In genomic region chr6:159729598-159729997, GRCh38 we compare ENCODE assay signal across 8 cellular contexts. TPM values are rescaled to one million over a fixed set of nuclear protein-coding genes. Genes with fewer than 3 reads are reported as not detected.
A peak's percentile ranks its signal among the peaks of the same experiment; 100 is the strongest.
DNase-seq lines count a peak whose midpoint lies in the region; ATAC-seq and TF ChIP-seq lines count a peak whose summit lies in the region.

No MANE protein-coding gene starts in this region.

- H3K9ac ChIP-seq in BLaER1: peak overlapping the region; percentile 52; the same call in 1 of the 2 replicates
- H3K9ac ChIP-seq in iPS-15b (ENCODE audit: low read depth, low read length): no peak overlapping the region

- no peaks in the 10 kb centered on the region for H3K9me3 ChIP-seq in BLaER1
- H3K9me3 ChIP-seq in iPS-15b (ENCODE audit: control insufficient read depth, insufficient read depth, low read length): no peaks in the 10 kb centered on the region

- ATAC-seq in GM21786 (IDR thresholded peaks at IDR 0.05; ENCODE audit: unreplicated experiment): peak; percentile 30
- ATAC-seq in HG02973 (IDR thresholded peaks at IDR 0.05; ENCODE audit: unreplicated experiment): no peak
- no peak for ATAC-seq in HG03354 (IDR thresholded peaks at IDR 0.05; ENCODE audit: poor library complexity, severe bottlenecking, unreplicated experiment)

- peak overlapping the region; percentile 92 for H3K4me2 ChIP-seq in BLaER1

- peaks cover 20% of the 10 kb centered on the region for H3K36me3 ChIP-seq in BLaER1
- no peaks in the 10 kb centered on the region for H3K36me3 ChIP-seq in iPS-15b (ENCODE audit: control insufficient read depth, insufficient read depth, low read length)

- peaks cover 10% of the 10 kb centered on the region for H3K36me3 Mint-ChIP-seq in type B pancreatic cell

- H3K27me3 ChIP-seq in BLaER1: no peaks in the 10 kb centered on the region
- H3K27me3 ChIP-seq in iPS-15b (ENCODE audit: control insufficient read depth, insufficient read depth, low read length): no peaks in the 10 kb centered on the region

- peaks cover 38% of the 10 kb centered on the region for H3K4me1 ChIP-seq in BLaER1
- peaks cover 9% of the 10 kb centered on the region for H3K4me1 ChIP-seq in iPS-15b (ENCODE audit: control insufficient read depth, insufficient read depth, low read length)

- peaks cover 70% of the 10 kb centered on the region for H4K20me1 ChIP-seq in BLaER1

- H3K9me3 Mint-ChIP-seq in type B pancreatic cell: no peaks in the 10 kb centered on the region

- H3K4me3 ChIP-seq in BLaER1 (peak overlapping the region; percentile 94), WI38 (ENCODE audit: low read depth, low read length) (peak overlapping the region; percentile 87), iPS-15b (ENCODE audit: low read depth, low read length) (peak overlapping the region; percentile 86)

- TF ChIP-seq CTCF in WI38 (IDR thresholded peaks at IDR 0.05; ENCODE audit: low read depth, low read length) (no peak), type B pancreatic cell (conservative IDR thresholded peaks at IDR 0.05) (no peak)

- H3K27ac ChIP-seq in BLaER1: no peak overlapping the region

- H3K27me3 Mint-ChIP-seq in type B pancreatic cell: peaks cover 3% of the 10 kb centered on the region

- H3K27ac Mint-ChIP-seq in type B pancreatic cell: peak overlapping the region; percentile 95

- H3K4me3 Mint-ChIP-seq in type B pancreatic cell: peak overlapping the region; percentile 95

- DNase-seq in type B pancreatic cell (ENCODE audit: extremely low spot score, unreplicated experiment) (no peak), NCI-H1694 treated with DMSO at 0.1 percent for 48 hours (lab: John Stamatoyannopoulos, UW) (no peak)

- peaks cover 16% of the 10 kb centered on the region for H3K4me1 Mint-ChIP-seq in type B pancreatic cell (ENCODE audit: unreplicated experiment)

RNA-seq across cellular contexts. Expression of gene WTAP, which starts 2.3 kb away (rescaled TPM):
- 96.9 and 108 TPM in 2 replicates for total RNA-seq in type B pancreatic cell (ENCODE audit: low replicate concordance)

RNA-seq across cellular contexts. Expression of gene ACAT2, which starts 32.2 kb away (rescaled TPM):
- 38.4 and 67.4 TPM in 2 replicates for total RNA-seq in type B pancreatic cell (ENCODE audit: low replicate concordance)

RNA-seq across cellular contexts. Expression of gene SOD2, which starts 36.6 kb away (rescaled TPM):
- total RNA-seq in type B pancreatic cell (ENCODE audit: low replicate concordance): 78.1 and 100 TPM in 2 replicates

RNA-seq across cellular contexts. Expression of gene TCP1, which starts 59.8 kb away (rescaled TPM):
- total RNA-seq in type B pancreatic cell (ENCODE audit: low replicate concordance): 206 and 235 TPM in 2 replicates
